In genomic region chr12:47556219-47556618, GRCh38 we compare ENCODE assay signal across 16 cellular contexts.
DNase-seq lines count a peak whose midpoint lies in the region; ATAC-seq, FAIRE-seq and TF ChIP-seq lines count a peak whose summit lies in the region.
"Had no signal": no experiment of that assay in that cellular context is flagged by ENCODE, and none has a peak within 500 bp of the region (broad histone marks: within the 10 kb centered on the region; RNA-seq: fewer than 3 reads in every experiment).

No MANE protein-coding gene starts in this region.

- H3K27me3 Mint-ChIP-seq in GM23338 (ENCODE audit: insufficient read depth, low read depth, poor library complexity), result no peaks in the 10 kb centered on the region
- peaks cover 7% of the 10 kb centered on the region for H3K27me3 Mint-ChIP-seq in activated CD8-positive, alpha-beta memory T cell treated with anti-CD3 and anti-CD28 coated beads, Interleukin-2, amount 10 ng/mL, durations not matched to agents 7 days and 5 days

- 63% methylated on average over 3 of the region's 3 CpGs for WGBS in A549 (ENCODE audit: missing lambda C conversion rate)

- no peak for TF ChIP-seq CTCF in A549 (IDR thresholded peaks at IDR 0.05)
- TF ChIP-seq CTCF in GM23338 (conservative IDR thresholded peaks at IDR 0.05; ENCODE audit: low read depth in 2 of 2), result no peak
- no peak for TF ChIP-seq CTCF in keratinocyte (optimal IDR thresholded peaks at IDR 0.05 in 1 of 3, IDR thresholded peaks at IDR 0.05 in 1 of 3, conservative IDR thresholded peaks at IDR 0.05 in 1 of 3; ENCODE audit: extremely low read depth in 1 of 3, insufficient read depth in 2 of 3, low read length in 3 of 3)

- peaks cover 18% of the 10 kb centered on the region for H3K9me3 ChIP-seq in A549
- peaks cover 4% of the 10 kb centered on the region for H3K9me3 ChIP-seq in keratinocyte (ENCODE audit: control insufficient read depth, low read depth, low read length)
- H3K9me3 ChIP-seq: BE2C had no signal

- H3K79me2 ChIP-seq in GM23338 (replicated peaks; ENCODE audit: insufficient read depth) (no peaks in the 10 kb centered on the region), keratinocyte (ENCODE audit: control insufficient read depth, insufficient read depth, low read length) (no peaks in the 10 kb centered on the region)

- H2AFZ ChIP-seq in GM23338, result peak overlapping the region; percentile 7; the same call in 1 of the 2 replicates
- no peak overlapping the region for H2AFZ ChIP-seq in keratinocyte (ENCODE audit: control insufficient read depth, low read length)
- H2AFZ ChIP-seq: PC-9 had no signal

- H3K9me1 ChIP-seq in keratinocyte (ENCODE audit: control insufficient read depth, extremely low read depth, insufficient read depth, low read length), result no peaks in the 10 kb centered on the region

- dilution Hi-C loops in keratinocyte (cut with MboI; ENCODE audit: extremely low pct_ligation_motif_present, low sequenced_read_pairs), result no loop called here

- H3F3A ChIP-seq in GM23338 (replicated peaks; ENCODE audit: low read depth), result no peaks in the 10 kb centered on the region

- TF ChIP-seq RAD21 in A549 (conservative IDR thresholded peaks at IDR 0.05 in 1 of 2, IDR thresholded peaks at IDR 0.05 in 1 of 2), result no peak

- H3K4me3 ChIP-seq in A549 (no peak overlapping the region), GM23338 (no peak overlapping the region), keratinocyte (ENCODE audit: control insufficient read depth in 2 of 3, extremely low read depth in 1 of 3, insufficient read depth in 2 of 3, low read depth in 1 of 3, low read length in 3 of 3) (no peak overlapping the region)
- H3K4me3 ChIP-seq: MG63, PC-9 had no signal

- no peak for FAIRE-seq in A549 (lab: Jason Lieb, UNC)
- peak; percentile 71 for FAIRE-seq in keratinocyte (lab: Jason Lieb, UNC)
- FAIRE-seq: D721Med had no signal

- H3K4me1 ChIP-seq in A549 (peaks cover 5% of the 10 kb centered on the region; the same call in 1 of the 3 replicates), GM23338 (ENCODE audit: insufficient read depth) (no peaks in the 10 kb centered on the region), keratinocyte (ENCODE audit: control insufficient read depth, extremely low read depth, insufficient read depth, low read length) (peaks cover 8% of the 10 kb centered on the region)
- H3K4me1 ChIP-seq: BE2C had no signal

- H3K36me3 ChIP-seq in GM23338 (ENCODE audit: insufficient read depth), result peaks cover 15% of the 10 kb centered on the region
- H3K36me3 ChIP-seq in keratinocyte (ENCODE audit: control insufficient read depth in 2 of 2, extremely low read depth in 1 of 2, insufficient read depth in 2 of 2, low read length in 2 of 2), result no peaks in the 10 kb centered on the region
- H3K36me3 ChIP-seq: BE2C, MG63 had no signal

- H3K27ac ChIP-seq in A549 (no peak overlapping the region), GM23338 (ENCODE audit: low read depth) (peak overlapping the region; percentile 47; the same call in 1 of the 2 replicates), keratinocyte (ENCODE audit: control insufficient read depth, insufficient read depth, low read length) (no peak overlapping the region)
- H3K27ac ChIP-seq: PC-9 had no signal

- TF ChIP-seq POLR2A in A549 (IDR thresholded peaks at IDR 0.05; ENCODE audit: low read length), result no peak

- H3K9ac ChIP-seq in keratinocyte (ENCODE audit: control insufficient read depth, extremely low read depth, insufficient read depth, low read length), result no peak overlapping the region

- no peak overlapping the region for H3K4me3 Mint-ChIP-seq in GM23338
- no peak overlapping the region for H3K4me3 Mint-ChIP-seq in activated CD8-positive, alpha-beta memory T cell treated with anti-CD3 and anti-CD28 coated beads, Interleukin-2, amount 10 ng/mL, durations not matched to agents 7 days and 5 days
- H3K4me3 Mint-ChIP-seq: CD4-positive, alpha-beta memory T cell had no signal

- no peaks in the 10 kb centered on the region for H3K27me3 ChIP-seq in GM23338 (ENCODE audit: insufficient read depth)
- no peaks in the 10 kb centered on the region for H3K27me3 ChIP-seq in keratinocyte (ENCODE audit: control insufficient read depth, extremely low read depth, insufficient read depth, low read length)
- H3K27me3 ChIP-seq: MG63 had no signal

- CTCF ChIA-PET in A549 (lab: Yijun Ruan, JAX), result interaction anchor here (1.2 kb wide), 1 partner anchor 9 kb away, joined by 3 read pairs; no protein-coding TSS in a partner anchor
- CTCF ChIA-PET in activated CD8-positive, alpha-beta memory T cell treated with anti-CD3 and anti-CD28 coated beads, Interleukin-2, amount 10 ng/mL, durations not matched to agents 7 days and 5 days (lab: Charles Lee), result no interaction called here

- POLR2A ChIA-PET in A549 (lab: Yijun Ruan, JAX), result no interaction called here

- H3K36me3 Mint-ChIP-seq in GM23338 (ENCODE audit: low read depth), result peaks cover 20% of the 10 kb centered on the region
- peaks cover 2% of the 10 kb centered on the region for H3K36me3 Mint-ChIP-seq in activated CD8-positive, alpha-beta memory T cell treated with anti-CD3 and anti-CD28 coated beads, Interleukin-2, amount 10 ng/mL, durations not matched to agents 7 days and 5 days

- H3K27ac Mint-ChIP-seq in GM23338, result peak overlapping the region; percentile 57
- no peak overlapping the region for H3K27ac Mint-ChIP-seq in activated CD8-positive, alpha-beta memory T cell treated with anti-CD3 and anti-CD28 coated beads, Interleukin-2, amount 10 ng/mL, durations not matched to agents 7 days and 5 days
- H3K27ac Mint-ChIP-seq: CD4-positive, alpha-beta memory T cell had no signal

- H4K20me1 ChIP-seq in GM23338 (replicated peaks; ENCODE audit: insufficient read depth) (no peaks in the 10 kb centered on the region), keratinocyte (ENCODE audit: control insufficient read depth, extremely low read depth, insufficient read depth, low read length) (no peaks in the 10 kb centered on the region)

- ATAC-seq in A549 (no peak), GM23338 (no peak), HG02610 (IDR thresholded peaks at IDR 0.05; ENCODE audit: unreplicated experiment) (no peak)
- no peak for ATAC-seq in activated CD8-positive, alpha-beta memory T cell treated with anti-CD3 and anti-CD28 coated beads, Interleukin-2, amount 10 ng/mL, durations not matched to agents 7 days and 5 days

- no peak for DNase-seq in A549 (ENCODE audit: low read depth in 1 of 2, low spot score in 1 of 2)
- DNase-seq in GM23338 (ENCODE audit: low spot score), result peak; percentile 4
- peak; percentile 22 for DNase-seq in ecto neural progenitor cell (ENCODE audit: low spot score)
- peak; percentile 32 for DNase-seq in keratinocyte (ENCODE audit: low read depth, low spot score)
- DNase-seq in activated CD8-positive, alpha-beta memory T cell treated with anti-CD3 and anti-CD28 coated beads, Interleukin-2, amount 10 ng/mL, durations not matched to agents 7 days and 5 days, result no peak
- DNase-seq in NCI-H2029 (lab: John Stamatoyannopoulos, UW), result no peak
- DNase-seq: BE2C; CD4-positive, alpha-beta memory T cell; GOT3; KG1; MG63; NCI-H187 treated with DMSO at 0.1 percent for 48 hours; NCI-H69; PC-9 had no signal

- H3K9me3 Mint-ChIP-seq in GM23338, result peaks cover 23% of the 10 kb centered on the region
- peaks cover 5% of the 10 kb centered on the region for H3K9me3 Mint-ChIP-seq in activated CD8-positive, alpha-beta memory T cell treated with anti-CD3 and anti-CD28 coated beads, Interleukin-2, amount 10 ng/mL, durations not matched to agents 7 days and 5 days (ENCODE audit: low read depth)

- H3K9me2 ChIP-seq in GM23338 (ENCODE audit: insufficient read depth), result peaks cover 10% of the 10 kb centered on the region; the same call in 1 of the 2 replicates

- peaks cover 4% of the 10 kb centered on the region for H3K4me1 Mint-ChIP-seq in GM23338
- no peaks in the 10 kb centered on the region for H3K4me1 Mint-ChIP-seq in activated CD8-positive, alpha-beta memory T cell treated with anti-CD3 and anti-CD28 coated beads, Interleukin-2, amount 10 ng/mL, durations not matched to agents 7 days and 5 days

- TF ChIP-seq EP300 in A549 (IDR thresholded peaks at IDR 0.05), result no peak

- H3K4me2 ChIP-seq in A549, result no peak overlapping the region
- H3K4me2 ChIP-seq in GM23338, result no peak overlapping the region
- no peak overlapping the region for H3K4me2 ChIP-seq in keratinocyte (ENCODE audit: control insufficient read depth, extremely low read depth, insufficient read depth, low read depth, low read length)
- H3K4me2 ChIP-seq: PC-9 had no signal

TF ChIP-seq in A549, 52 proteins besides CTCF, POLR2A, EP300 and RAD21:
- no peak for TF ChIP-seq NR3C1 (IDR thresholded peaks at IDR 0.05)
- no peak for TF ChIP-seq HDAC2 (IDR thresholded peaks at IDR 0.05)
- no peak for TF ChIP-seq FOSL2 (IDR thresholded peaks at IDR 0.05)
- TF ChIP-seq FOSL2 (CRISPR knock-in tag; IDR thresholded peaks at IDR 0.05), result no peak
- peak; percentile 82 for TF ChIP-seq ZFP36 (IDR thresholded peaks at IDR 0.05; ENCODE audit: borderline replicate concordance, partially characterized antibody)

TF ChIP-seq in GM23338, 12 proteins besides CTCF, POLR2A, EP300 and RAD21:
- TF ChIP-seq JUNB (IDR thresholded peaks at IDR 0.05; ENCODE audit: unreplicated experiment) (no peak), NANOG (IDR thresholded peaks at IDR 0.05; ENCODE audit: borderline replicate concordance) (no peak)

Comparison
In these comparisons a context has a peak if more than half of its experiments do, and no peak if none do; other contexts are left out.
1. DNase-seq: peak in GM23338 (single experiment), ecto neural progenitor cell (single experiment) and keratinocyte (single experiment); none in A549 (0 of 2), activated CD8-positive, alpha-beta memory T cell treated with anti-CD3 and anti-CD28 coated beads, Interleukin-2, amount 10 ng/mL, durations not matched to agents 7 days and 5 days (single experiment) and NCI-H2029 (single experiment).